In genomic region chr12:47852096-47852571, GRCh38 we compare ENCODE assay signal across 1 cellular context.
TF ChIP-seq lines count a peak whose summit lies in the region.

No MANE protein-coding gene starts in this region.

TF ChIP-seq in IMR-90, 13 proteins besides CTCF, POLR2A, EP300 and RAD21:
- TF ChIP-seq MAZ (IDR thresholded peaks at IDR 0.05; ENCODE audit: borderline replicate concordance, low read depth, low read length) (no peak), RCOR1 (IDR thresholded peaks at IDR 0.05; ENCODE audit: insufficient replicate concordance, low read length) (no peak), NFE2L2 (IDR thresholded peaks at IDR 0.05; ENCODE audit: low read depth, low read length) (no peak), ELK1 (IDR thresholded peaks at IDR 0.05; ENCODE audit: borderline replicate concordance, low read depth, low read length) (no peak), RFX5 (IDR thresholded peaks at IDR 0.05; ENCODE audit: low read depth, low read length) (no peak), CEBPB (IDR thresholded peaks at IDR 0.05; ENCODE audit: low read depth, low read length) (no peak), USF2 (IDR thresholded peaks at IDR 0.05; ENCODE audit: low read depth, low read length) (no peak), BHLHE40 (IDR thresholded peaks at IDR 0.05; ENCODE audit: low read depth, low read length) (no peak), SMC3 (IDR thresholded peaks at IDR 0.05; ENCODE audit: low read depth, low read length) (no peak), FOS (IDR thresholded peaks at IDR 0.05; ENCODE audit: low read depth, low read length) (no peak)
